In genomic region chr3:43894176-43895049, GRCh38 we compare ENCODE assay signal across 1 cellular context.
TF ChIP-seq lines count a peak whose summit lies in the region.

No MANE protein-coding gene starts in this region.

TF ChIP-seq in WTC11, 78 proteins besides CTCF, POLR2A, EP300 and RAD21 (continued from another document):
- TF ChIP-seq ZBTB43 (CRISPR knock-in tag; IDR thresholded peaks at IDR 0.05) (0 out of 2 replicates have a peak, but pooled peaks have one; percentile 35), ATF3 (CRISPR knock-in tag; conservative IDR thresholded peaks at IDR 0.05) (no peak), IRF2 (CRISPR knock-in tag; IDR thresholded peaks at IDR 0.05; ENCODE audit: borderline replicate concordance, low read depth) (no peak), PREB (CRISPR knock-in tag; IDR thresholded peaks at IDR 0.05; ENCODE audit: borderline replicate concordance) (no peak), ZNF423 (CRISPR knock-in tag; IDR thresholded peaks at IDR 0.05) (no peak), NR1H2 (CRISPR knock-in tag; IDR thresholded peaks at IDR 0.05) (no peak), SOX15 (CRISPR knock-in tag; IDR thresholded peaks at IDR 0.05) (no peak), ZNF671 (CRISPR knock-in tag; IDR thresholded peaks at IDR 0.05) (no peak), ATF1 (CRISPR knock-in tag; IDR thresholded peaks at IDR 0.05) (no peak), ZBTB21 (CRISPR knock-in tag; IDR thresholded peaks at IDR 0.05; ENCODE audit: borderline replicate concordance) (0 out of 2 replicates have a peak, but pooled peaks have one; percentile 30), ELF4 (CRISPR knock-in tag; IDR thresholded peaks at IDR 0.05; ENCODE audit: low read depth) (no peak), ZNF219 (CRISPR knock-in tag; IDR thresholded peaks at IDR 0.05; ENCODE audit: borderline replicate concordance) (0 out of 2 replicates have a peak, but pooled peaks have one; percentile 41), TP53 (CRISPR knock-in tag; IDR thresholded peaks at IDR 0.05) (no peak), USF2 (CRISPR knock-in tag; IDR thresholded peaks at IDR 0.05) (peak; percentile 76), ZNF232 (CRISPR knock-in tag; IDR thresholded peaks at IDR 0.05) (0 out of 2 replicates have a peak, but pooled peaks have one; percentile 37), FOXP1 (CRISPR knock-in tag; IDR thresholded peaks at IDR 0.05; ENCODE audit: borderline replicate concordance) (peak; percentile 83; the same call in 1 of the 2 replicates), GABPB1 (CRISPR knock-in tag; IDR thresholded peaks at IDR 0.05) (no peak), E2F4 (CRISPR knock-in tag; IDR thresholded peaks at IDR 0.05; ENCODE audit: borderline replicate concordance, low read depth) (no peak), MXD4 (CRISPR knock-in tag; IDR thresholded peaks at IDR 0.05; ENCODE audit: borderline replicate concordance) (no peak), KAT7 (CRISPR knock-in tag; IDR thresholded peaks at IDR 0.05; ENCODE audit: borderline replicate concordance) (peak; percentile 36; the same call in 1 of the 2 replicates), CREM (CRISPR knock-in tag; IDR thresholded peaks at IDR 0.05) (0 out of 2 replicates have a peak, but pooled peaks have one; percentile 66), ETV6 (CRISPR knock-in tag; IDR thresholded peaks at IDR 0.05) (peak; percentile 92), RORB (CRISPR knock-in tag; IDR thresholded peaks at IDR 0.05) (no peak), TEAD4 (CRISPR knock-in tag; IDR thresholded peaks at IDR 0.05) (no peak), RELA (CRISPR knock-in tag; IDR thresholded peaks at IDR 0.05; ENCODE audit: borderline replicate concordance) (peak; percentile 12; the same call in 1 of the 2 replicates), TEAD1 (CRISPR knock-in tag; IDR thresholded peaks at IDR 0.05) (no peak), SP1 (CRISPR knock-in tag; conservative IDR thresholded peaks at IDR 0.05) (no peak; the same call in 1 of the 2 replicates), STAT6 (CRISPR knock-in tag; conservative IDR thresholded peaks at IDR 0.05; ENCODE audit: low read depth) (no peak), NFYB (CRISPR knock-in tag; conservative IDR thresholded peaks at IDR 0.05; ENCODE audit: low read depth) (no peak)
- TF ChIP-seq, protein P1, sequence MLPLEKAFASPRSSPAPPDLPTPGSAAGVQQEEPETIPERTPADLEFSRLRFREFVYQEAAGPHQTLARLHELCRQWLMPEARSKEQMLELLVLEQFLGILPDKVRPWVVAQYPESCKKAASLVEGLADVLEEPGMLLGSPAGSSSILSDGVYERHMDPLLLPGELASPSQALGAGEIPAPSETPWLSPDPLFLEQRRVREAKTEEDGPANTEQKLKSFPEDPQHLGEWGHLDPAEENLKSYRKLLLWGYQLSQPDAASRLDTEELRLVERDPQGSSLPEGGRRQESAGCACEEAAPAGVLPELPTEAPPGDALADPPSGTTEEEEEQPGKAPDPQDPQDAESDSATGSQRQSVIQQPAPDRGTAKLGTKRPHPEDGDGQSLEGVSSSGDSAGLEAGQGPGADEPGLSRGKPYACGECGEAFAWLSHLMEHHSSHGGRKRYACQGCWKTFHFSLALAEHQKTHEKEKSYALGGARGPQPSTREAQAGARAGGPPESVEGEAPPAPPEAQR (CRISPR knock-in tag; IDR thresholded peaks at IDR 0.05): no peak
- TF ChIP-seq, protein P2, sequence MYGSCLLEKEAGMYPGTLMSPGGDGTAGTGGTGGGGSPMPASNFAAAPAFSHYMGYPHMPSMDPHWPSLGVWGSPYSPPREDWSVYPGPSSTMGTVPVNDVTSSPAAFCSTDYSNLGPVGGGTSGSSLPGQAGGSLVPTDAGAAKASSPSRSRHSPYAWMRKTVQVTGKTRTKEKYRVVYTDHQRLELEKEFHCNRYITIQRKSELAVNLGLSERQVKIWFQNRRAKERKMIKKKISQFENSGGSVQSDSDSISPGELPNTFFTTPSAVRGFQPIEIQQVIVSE (CRISPR knock-in tag; IDR thresholded peaks at IDR 0.05; ENCODE audit: borderline replicate concordance): no peak
- TF ChIP-seq, protein P3, sequence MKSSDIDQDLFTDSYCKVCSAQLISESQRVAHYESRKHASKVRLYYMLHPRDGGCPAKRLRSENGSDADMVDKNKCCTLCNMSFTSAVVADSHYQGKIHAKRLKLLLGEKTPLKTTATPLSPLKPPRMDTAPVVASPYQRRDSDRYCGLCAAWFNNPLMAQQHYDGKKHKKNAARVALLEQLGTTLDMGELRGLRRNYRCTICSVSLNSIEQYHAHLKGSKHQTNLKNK (CRISPR knock-in tag; IDR thresholded peaks at IDR 0.05): no peak
- TF ChIP-seq, protein P4, sequence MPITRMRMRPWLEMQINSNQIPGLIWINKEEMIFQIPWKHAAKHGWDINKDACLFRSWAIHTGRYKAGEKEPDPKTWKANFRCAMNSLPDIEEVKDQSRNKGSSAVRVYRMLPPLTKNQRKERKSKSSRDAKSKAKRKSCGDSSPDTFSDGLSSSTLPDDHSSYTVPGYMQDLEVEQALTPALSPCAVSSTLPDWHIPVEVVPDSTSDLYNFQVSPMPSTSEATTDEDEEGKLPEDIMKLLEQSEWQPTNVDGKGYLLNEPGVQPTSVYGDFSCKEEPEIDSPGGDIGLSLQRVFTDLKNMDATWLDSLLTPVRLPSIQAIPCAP (CRISPR knock-in tag; IDR thresholded peaks at IDR 0.05): 0 out of 2 replicates have a peak, but pooled peaks have one; percentile 46
- TF ChIP-seq, protein P5, sequence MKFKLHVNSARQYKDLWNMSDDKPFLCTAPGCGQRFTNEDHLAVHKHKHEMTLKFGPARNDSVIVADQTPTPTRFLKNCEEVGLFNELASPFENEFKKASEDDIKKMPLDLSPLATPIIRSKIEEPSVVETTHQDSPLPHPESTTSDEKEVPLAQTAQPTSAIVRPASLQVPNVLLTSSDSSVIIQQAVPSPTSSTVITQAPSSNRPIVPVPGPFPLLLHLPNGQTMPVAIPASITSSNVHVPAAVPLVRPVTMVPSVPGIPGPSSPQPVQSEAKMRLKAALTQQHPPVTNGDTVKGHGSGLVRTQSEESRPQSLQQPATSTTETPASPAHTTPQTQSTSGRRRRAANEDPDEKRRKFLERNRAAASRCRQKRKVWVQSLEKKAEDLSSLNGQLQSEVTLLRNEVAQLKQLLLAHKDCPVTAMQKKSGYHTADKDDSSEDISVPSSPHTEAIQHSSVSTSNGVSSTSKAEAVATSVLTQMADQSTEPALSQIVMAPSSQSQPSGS (CRISPR knock-in tag; IDR thresholded peaks at IDR 0.05; ENCODE audit: borderline replicate concordance, low read depth): no peak
- TF ChIP-seq, protein P6, sequence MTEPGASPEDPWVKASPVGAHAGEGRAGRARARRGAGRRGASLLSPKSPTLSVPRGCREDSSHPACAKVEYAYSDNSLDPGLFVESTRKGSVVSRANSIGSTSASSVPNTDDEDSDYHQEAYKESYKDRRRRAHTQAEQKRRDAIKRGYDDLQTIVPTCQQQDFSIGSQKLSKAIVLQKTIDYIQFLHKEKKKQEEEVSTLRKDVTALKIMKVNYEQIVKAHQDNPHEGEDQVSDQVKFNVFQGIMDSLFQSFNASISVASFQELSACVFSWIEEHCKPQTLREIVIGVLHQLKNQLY (CRISPR knock-in tag; IDR thresholded peaks at IDR 0.05): no peak
- TF ChIP-seq, protein P7, sequence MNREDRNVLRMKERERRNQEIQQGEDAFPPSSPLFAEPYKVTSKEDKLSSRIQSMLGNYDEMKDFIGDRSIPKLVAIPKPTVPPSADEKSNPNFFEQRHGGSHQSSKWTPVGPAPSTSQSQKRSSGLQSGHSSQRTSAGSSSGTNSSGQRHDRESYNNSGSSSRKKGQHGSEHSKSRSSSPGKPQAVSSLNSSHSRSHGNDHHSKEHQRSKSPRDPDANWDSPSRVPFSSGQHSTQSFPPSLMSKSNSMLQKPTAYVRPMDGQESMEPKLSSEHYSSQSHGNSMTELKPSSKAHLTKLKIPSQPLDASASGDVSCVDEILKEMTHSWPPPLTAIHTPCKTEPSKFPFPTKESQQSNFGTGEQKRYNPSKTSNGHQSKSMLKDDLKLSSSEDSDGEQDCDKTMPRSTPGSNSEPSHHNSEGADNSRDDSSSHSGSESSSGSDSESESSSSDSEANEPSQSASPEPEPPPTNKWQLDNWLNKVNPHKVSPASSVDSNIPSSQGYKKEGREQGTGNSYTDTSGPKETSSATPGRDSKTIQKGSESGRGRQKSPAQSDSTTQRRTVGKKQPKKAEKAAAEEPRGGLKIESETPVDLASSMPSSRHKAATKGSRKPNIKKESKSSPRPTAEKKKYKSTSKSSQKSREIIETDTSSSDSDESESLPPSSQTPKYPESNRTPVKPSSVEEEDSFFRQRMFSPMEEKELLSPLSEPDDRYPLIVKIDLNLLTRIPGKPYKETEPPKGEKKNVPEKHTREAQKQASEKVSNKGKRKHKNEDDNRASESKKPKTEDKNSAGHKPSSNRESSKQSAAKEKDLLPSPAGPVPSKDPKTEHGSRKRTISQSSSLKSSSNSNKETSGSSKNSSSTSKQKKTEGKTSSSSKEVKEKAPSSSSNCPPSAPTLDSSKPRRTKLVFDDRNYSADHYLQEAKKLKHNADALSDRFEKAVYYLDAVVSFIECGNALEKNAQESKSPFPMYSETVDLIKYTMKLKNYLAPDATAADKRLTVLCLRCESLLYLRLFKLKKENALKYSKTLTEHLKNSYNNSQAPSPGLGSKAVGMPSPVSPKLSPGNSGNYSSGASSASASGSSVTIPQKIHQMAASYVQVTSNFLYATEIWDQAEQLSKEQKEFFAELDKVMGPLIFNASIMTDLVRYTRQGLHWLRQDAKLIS (CRISPR knock-in tag; IDR thresholded peaks at IDR 0.05; ENCODE audit: borderline replicate concordance): no peak
TF ChIP-seq in WTC11: peak in this region for 25.
